8 cellular contexts compared by ENCODE assay signal in genomic region chr22:36439481-36440271, GRCh38. TPM values are rescaled to one million over a fixed set of nuclear protein-coding genes. Genes with fewer than 3 reads are reported as not detected.
A peak's percentile ranks its signal among the peaks of the same experiment; 100 is the strongest.
DNase-seq lines count a peak whose midpoint lies in the region; ATAC-seq and TF ChIP-seq lines count a peak whose summit lies in the region.

No MANE protein-coding gene starts in this region.

- intact Hi-C loops in left colon (cut with DNase I, micrococcal nuclease), result no loop called here
- intact Hi-C loops in uterus (cut with DNase I; ENCODE audit: low total_unique reads), result no loop called here

- peak; percentile 31 for DNase-seq in stimulated activated CD4-positive, alpha-beta T cell treated with anti-CD3 and anti-CD28 coated beads, Interleukin-1b, Interleukin-23, amount 100 ng/mL, for 48 hours
- no peak for DNase-seq in stimulated activated CD4-positive, alpha-beta T cell treated with anti-CD3 and anti-CD28 coated beads, Interleukin-4, amount 100 ng/mL, for 1 hour
- DNase-seq in adipocyte (ENCODE audit: low read depth), result peak; percentile 93
- peak; percentile 61 to 67 for DNase-seq in left colon
- peak; percentile 86 to 87 for DNase-seq in uterus
- DNase-seq in D341Med (ENCODE audit: low spot score), result no peak

- H3K4me3 ChIP-seq in adipocyte (ENCODE audit: low read length), result no peak overlapping the region
- no peak overlapping the region for H3K4me3 ChIP-seq in uterus

- ATAC-seq in left colon (no peak), GM21447 (IDR thresholded peaks at IDR 0.05; ENCODE audit: unreplicated experiment) (no peak), GM19397 (IDR thresholded peaks at IDR 0.05; ENCODE audit: unreplicated experiment) (no peak)

- no peak for TF ChIP-seq POLR2A in uterus (IDR thresholded peaks at IDR 0.05)

- H3K27ac ChIP-seq in uterus, result peak overlapping the region; percentile 72 to 73

- TF ChIP-seq CTCF in uterus (IDR thresholded peaks at IDR 0.05), result no peak

- H3K27me3 ChIP-seq in adipocyte (replicated peaks; ENCODE audit: control insufficient read depth, insufficient read depth, low read length), result no peaks in the 10 kb centered on the region
- no peaks in the 10 kb centered on the region for H3K27me3 ChIP-seq in uterus

- peak overlapping the region; percentile 37 for H3K9ac ChIP-seq in adipocyte (ENCODE audit: low read length)

- no peaks in the 10 kb centered on the region for H3K36me3 ChIP-seq in adipocyte (ENCODE audit: control insufficient read depth, insufficient read depth, low read length, severe bottlenecking)
- H3K36me3 ChIP-seq in uterus, result no peaks in the 10 kb centered on the region

- H3K4me1 ChIP-seq in adipocyte (ENCODE audit: control insufficient read depth, insufficient read depth, low read length) (peaks cover 20% of the 10 kb centered on the region), uterus (no peaks in the 10 kb centered on the region)

- H3K9me3 ChIP-seq in adipocyte (ENCODE audit: control insufficient read depth, low read length) (no peaks in the 10 kb centered on the region), uterus (no peaks in the 10 kb centered on the region)

RNA-seq across cellular contexts. Expression of gene TXN2, which starts 41.8 kb away (rescaled TPM):
- total RNA-seq in left colon, result 100 to 1,000 TPM in 1 of 2 donors, 10 to 100 TPM in 1; 96.5 to 101 TPM
- 10 to 100 TPM; 14.4 to 56.4 (median 17.8) TPM for total RNA-seq in uterus

RNA-seq across cellular contexts. Expression of gene MYH9, which starts 51.9 kb away (rescaled TPM):
- 100 to 1,000 TPM; 581 to 641 TPM for total RNA-seq in left colon
- 1,000 to 10,000 TPM in 1 of 4 donors, 100 to 1,000 TPM in 3; 215 to 1,171 (median 400) TPM for total RNA-seq in uterus

Comparison
In these comparisons a context has a peak if more than half of its experiments do, and no peak if none do; other contexts are left out.
1. DNase-seq: peak in stimulated activated CD4-positive, alpha-beta T cell treated with anti-CD3 and anti-CD28 coated beads, Interleukin-1b, Interleukin-23, amount 100 ng/mL, for 48 hours (single experiment), adipocyte (single experiment), left colon (2 of 2) and uterus (2 of 2); none in stimulated activated CD4-positive, alpha-beta T cell treated with anti-CD3 and anti-CD28 coated beads, Interleukin-4, amount 100 ng/mL, for 1 hour (single experiment) and D341Med (single experiment).